1 cellular context compared by ENCODE assay signal in the genomic region with DNA sequence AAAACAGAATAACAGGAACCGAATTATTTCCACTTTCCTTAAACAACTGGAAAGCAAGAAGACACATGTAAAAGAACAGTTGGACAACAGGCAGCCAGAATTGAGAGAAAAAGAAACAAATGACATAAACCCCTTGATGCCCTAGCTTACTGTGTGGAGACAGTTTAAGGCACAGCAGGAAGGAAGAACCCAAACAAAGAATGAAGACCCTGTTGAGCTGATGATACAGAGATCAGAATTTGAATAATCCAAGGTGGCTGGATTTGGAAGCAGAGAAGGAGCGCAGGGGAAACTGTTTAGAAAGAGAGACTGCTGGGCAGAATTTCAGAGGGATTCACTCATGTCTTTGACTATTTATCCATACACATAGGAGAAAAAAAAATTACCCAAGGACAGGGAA.
TF ChIP-seq lines count a peak whose summit lies in the region.

No MANE protein-coding gene starts in this region.

TF ChIP-seq in IMR-90, 13 proteins besides CTCF, POLR2A, EP300 and RAD21 (continued from another document):
- TF ChIP-seq, protein P1, sequence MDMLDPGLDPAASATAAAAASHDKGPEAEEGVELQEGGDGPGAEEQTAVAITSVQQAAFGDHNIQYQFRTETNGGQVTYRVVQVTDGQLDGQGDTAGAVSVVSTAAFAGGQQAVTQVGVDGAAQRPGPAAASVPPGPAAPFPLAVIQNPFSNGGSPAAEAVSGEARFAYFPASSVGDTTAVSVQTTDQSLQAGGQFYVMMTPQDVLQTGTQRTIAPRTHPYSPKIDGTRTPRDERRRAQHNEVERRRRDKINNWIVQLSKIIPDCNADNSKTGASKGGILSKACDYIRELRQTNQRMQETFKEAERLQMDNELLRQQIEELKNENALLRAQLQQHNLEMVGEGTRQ (IDR thresholded peaks at IDR 0.05; ENCODE audit: low read depth, low read length): no peak
TF ChIP-seq in IMR-90: peak in this region for 0.
